8 cellular contexts compared by ENCODE assay signal in genomic region chr3:120773932-120774331, GRCh38. TPM values are rescaled to one million over a fixed set of nuclear protein-coding genes. Genes with fewer than 3 reads are reported as not detected.
DNase-seq lines count a peak whose midpoint lies in the region; ATAC-seq and TF ChIP-seq lines count a peak whose summit lies in the region.
"Had no signal": no experiment of that assay in that cellular context is flagged by ENCODE, and none has a peak within 500 bp of the region (broad histone marks: within the 10 kb centered on the region; RNA-seq: fewer than 3 reads in every experiment).

No MANE protein-coding gene starts in this region.

- H2BK20ac ChIP-seq in IMR-90 (ENCODE audit: low read depth, low read length) = peak overlapping the region; percentile 38; the same call in 1 of the 2 replicates

- H3K14ac ChIP-seq in IMR-90 (replicated peaks; ENCODE audit: low read depth, low read length) = peak overlapping the region; percentile 2; the same call in 1 of the 2 replicates

- H3K4ac ChIP-seq in IMR-90 (ENCODE audit: low read depth, low read length) = 0 out of 2 replicates have a peak overlapping the region, but pooled peaks have one; percentile 19

- POLR2A ChIA-PET in IMR-90 (lab: Charles Lee; ENCODE audit: unreplicated experiment) = no interaction called here

- no peak overlapping the region for H4K91ac ChIP-seq in IMR-90 (ENCODE audit: insufficient read depth, low read depth, low read length)

- H4K8ac ChIP-seq in IMR-90 (ENCODE audit: low read depth in 2 of 2, low read length in 2 of 2) = no peak overlapping the region

- no peak for TF ChIP-seq RAD21 in IMR-90 (IDR thresholded peaks at IDR 0.05; ENCODE audit: low read length)

- DNase-seq in IMR-90 = peak; percentile 75
- DNase-seq in glomerular visceral epithelial cell (ENCODE audit: extremely low spot score) = peak; percentile 31
- no peak for DNase-seq in HPDE6-E6E7 (ENCODE audit: extremely low spot score)
- no peak for DNase-seq in putamen (ENCODE audit: low spot score)
- DNase-seq in stomach = no peak
- DNase-seq: retina had no signal

- H3K27ac ChIP-seq in IMR-90 (ENCODE audit: insufficient read depth, low read length) = no peak overlapping the region
- H3K27ac ChIP-seq in stomach = no peak overlapping the region

- no peak overlapping the region for H3K9ac ChIP-seq in IMR-90 (ENCODE audit: low read depth, low read length)

- 0 out of 2 replicates have a peak overlapping the region, but pooled peaks have one; percentile 31 for H2AK5ac ChIP-seq in IMR-90 (ENCODE audit: low read depth, low read length)

- no peak overlapping the region for H3K23ac ChIP-seq in IMR-90 (ENCODE audit: low read depth, low read length)

- TF ChIP-seq POLR2A in IMR-90 (IDR thresholded peaks at IDR 0.05; ENCODE audit: low read depth, low read length) (no peak), stomach (IDR thresholded peaks at IDR 0.05) (no peak)

- TF ChIP-seq EP300 in stomach (IDR thresholded peaks at IDR 0.05) = no peak

- H3K36me3 ChIP-seq in IMR-90 (ENCODE audit: control insufficient read depth, insufficient read depth, low read length) (peaks cover 14% of the 10 kb centered on the region), stomach (peaks cover 0 to 62% (median 54%) of the 10 kb centered on the region in 4 donors)

- H3K4me3 ChIP-seq in IMR-90 (ENCODE audit: insufficient read depth, low read depth, low read length) (no peak overlapping the region), stomach (no peak overlapping the region)

- no peaks in the 10 kb centered on the region for H3K9me3 ChIP-seq in IMR-90 (ENCODE audit: control insufficient read depth, insufficient read depth, low read length)
- H3K9me3 ChIP-seq in stomach = no peaks in the 10 kb centered on the region

- no peak overlapping the region for H2AFZ ChIP-seq in IMR-90 (replicated peaks; ENCODE audit: low read length, poor library complexity)

- dilution Hi-C loops in IMR-90 (cut with HindIII; ENCODE audit: low sequenced_read_pairs, unreplicated experiment) = no loop called here

- in situ Hi-C loops in IMR-90 (cut with MboI; ENCODE audit: low sequenced_read_pairs) = no loop called here

- intact Hi-C loops in IMR-90 (cut with micrococcal nuclease) = no loop called here
- intact Hi-C loops in stomach (cut with DNase I; ENCODE audit: low total_unique reads) = no loop called here

- H3K4me1 ChIP-seq in IMR-90 (ENCODE audit: control insufficient read depth, insufficient read depth, low read length) (peaks cover 6% of the 10 kb centered on the region; the same call in 1 of the 2 replicates), stomach (peaks cover 0 to 3% (median 0%) of the 10 kb centered on the region in 4 donors)

- CTCF ChIA-PET in IMR-90 (lab: Yijun Ruan, JAX) = interaction anchor here (1.9 kb wide), 1 partner anchor 12 kb away, joined by 5 read pairs; no protein-coding TSS in a partner anchor

- H2BK120ac ChIP-seq in IMR-90 (ENCODE audit: low read depth, low read length) = 0 out of 2 replicates have a peak overlapping the region, but pooled peaks have one; percentile 5

- peaks cover 5% of the 10 kb centered on the region for H3K9me1 ChIP-seq in IMR-90 (ENCODE audit: insufficient read depth, low read length)

- no peaks in the 10 kb centered on the region for H4K20me1 ChIP-seq in IMR-90 (ENCODE audit: insufficient read depth, low read length)

- no TSS peak for BruUV-seq in IMR-90 (replicated peaks; lab: Mats Ljungman, UMichigan)

- TF ChIP-seq CTCF in IMR-90 (conservative IDR thresholded peaks at IDR 0.05; ENCODE audit: low read depth, low read length) (no peak), stomach (IDR thresholded peaks at IDR 0.05) (no peak)

- no peak overlapping the region for H2AK9ac ChIP-seq in IMR-90 (replicated peaks; ENCODE audit: low read depth, low read length, poor library complexity)

- ATAC-seq in GM19023 (IDR thresholded peaks at IDR 0.05; ENCODE audit: unreplicated experiment) (peak; percentile 83), HG02610 (IDR thresholded peaks at IDR 0.05; ENCODE audit: unreplicated experiment) (peak; percentile 91), IMR-90 (ENCODE audit: low read depth) (peak; percentile 70)

- no peak overlapping the region for H2BK15ac ChIP-seq in IMR-90 (ENCODE audit: low read depth, low read length)

- peaks cover 31 to 39% of the 10 kb centered on the region in 2 experiments for H3K79me1 ChIP-seq in IMR-90 (ENCODE audit: low read depth in 1 of 2, low read length in 2 of 2)

- H3K4me2 ChIP-seq in IMR-90 (ENCODE audit: low read depth, low read length) = peak overlapping the region; percentile 2; the same call in 1 of the 2 replicates

- no peak overlapping the region for H2BK5ac ChIP-seq in IMR-90 (ENCODE audit: low read depth, low read length, poor library complexity, severe bottlenecking)

- no peak overlapping the region for H3K56ac ChIP-seq in IMR-90 (ENCODE audit: extremely low read depth, insufficient read depth, low read length)

- no peak overlapping the region for H4K5ac ChIP-seq in IMR-90 (ENCODE audit: low read depth, low read length)

- H3K27me3 ChIP-seq in IMR-90 (ENCODE audit: control insufficient read depth, insufficient read depth, low read length) = no peaks in the 10 kb centered on the region
- no peaks in the 10 kb centered on the region for H3K27me3 ChIP-seq in stomach

- peak overlapping the region; percentile 18; the same call in 1 of the 2 replicates for H3K18ac ChIP-seq in IMR-90 (ENCODE audit: low read depth, low read length)

TF ChIP-seq in IMR-90, 13 proteins besides CTCF, POLR2A, EP300 and RAD21:
- no peak for TF ChIP-seq CHD1 (IDR thresholded peaks at IDR 0.05; ENCODE audit: low read depth, low read length)
- TF ChIP-seq FOS (IDR thresholded peaks at IDR 0.05; ENCODE audit: low read depth, low read length) = peak; percentile 37; the same call in 1 of the 2 replicates

RNA-seq across cellular contexts. Expression of gene GTF2E1, which starts 31.4 kb away (rescaled TPM):
- 18.5 and 26.9 TPM in 2 replicates for total RNA-seq in IMR-90 (2012; rRNA removed)
- 6.6 and 8.2 TPM in 2 replicates for polyA plus RNA-seq in IMR-90 (2012; rRNA removed)
- 2.1 and 4.4 TPM in 2 replicates for polyA plus RNA-seq in IMR-90 (2012; cell fraction: cytosol; rRNA removed)
- polyA plus RNA-seq in IMR-90 (2012; cell fraction: nucleus; rRNA removed; ENCODE audit: low replicate concordance) = 1.7 and 4.9 TPM in 2 replicates
- total RNA-seq in stomach = 10 to 100 TPM in 4 of 5 donors, 1 to 10 TPM in 1; 4.5 to 66.0 (median 12.3) TPM
- 1 to 10 TPM; 4.0 to 8.3 (median 5.5) TPM for polyA plus RNA-seq in stomach

RNA-seq across cellular contexts. Expression of gene RABL3, which starts 31.6 kb away (rescaled TPM):
- total RNA-seq in IMR-90 (2012; rRNA removed) (17.0 and 31.1 TPM in 2 replicates), stomach (10 to 100 TPM in 2 of 5 donors, 1 to 10 TPM in 3; 2.0 to 27.7 (median 9.3) TPM)
- polyA plus RNA-seq in IMR-90 (2012; rRNA removed) (4.2 and 5.3 TPM in 2 replicates), stomach (10 to 100 TPM in 1 of 3 donors, 1 to 10 TPM in 2; 5.0 to 15.9 (median 9.5) TPM)
- polyA plus RNA-seq in IMR-90 (2012; cell fraction: cytosol; rRNA removed) = 0.48 and 1.0 TPM in 2 replicates
- 0.27 and 3.6 TPM in 2 replicates for polyA plus RNA-seq in IMR-90 (2012; cell fraction: nucleus; rRNA removed; ENCODE audit: low replicate concordance)

Comparison
In these comparisons a context has a peak if more than half of its experiments do, and no peak if none do; other contexts are left out.
1. DNase-seq: peak in IMR-90 (single experiment) and glomerular visceral epithelial cell (single experiment); none in HPDE6-E6E7 (single experiment), putamen (single experiment) and stomach (single experiment).
2. Peak in every context shown above with its lines, with median percentiles within 50 percentile points of each other: ATAC-seq.